Comparison of ENCODE assay signal across 34 cellular contexts in genomic region chr22:47738472-47739013, GRCh38.
"Had no signal": no experiment of that assay in that cellular context is flagged by ENCODE, and none has a peak within 500 bp of the region (broad histone marks: within the 10 kb centered on the region; RNA-seq: fewer than 3 reads in every experiment).

No MANE protein-coding gene starts in this region.

- H3K36me3 Mint-ChIP-seq: activated naive CD8-positive, alpha-beta T cell; T-cell had no signal

- H3K27me3 ChIP-seq: brain microvascular endothelial cell, SJCRH30 had no signal

- H3K9ac ChIP-seq: SK-N-SH had no signal

- H3K27me3 Mint-ChIP-seq: activated CD8-positive, alpha-beta T cell treated with anti-CD3 and anti-CD28 coated beads for 36 hours; activated naive CD8-positive, alpha-beta T cell treated with anti-CD3 and anti-CD28 coated beads, Interleukin-2, amount 50 U/mL, for 24 hours had no signal

- H3K27ac Mint-ChIP-seq: activated CD8-positive, alpha-beta T cell treated with anti-CD3 and anti-CD28 coated beads for 36 hours; activated naive CD4-positive, alpha-beta T cell treated with anti-CD3 and anti-CD28 coated beads for 36 hours; activated naive CD8-positive, alpha-beta T cell; activated naive CD8-positive, alpha-beta T cell treated with anti-CD3 and anti-CD28 coated beads, Interleukin-2, amount 50 U/mL, for 24 hours; activated T-cell treated with anti-CD3 and anti-CD28 coated beads, Interleukin-2, amount 50 U/mL, for 72 hours; activated T-helper 17 cell treated with anti-CD3 and anti-CD28 coated beads, Interleukin-2, amount 50 U/mL, for 72 hours; T-cell had no signal

- H3K27ac ChIP-seq: brain microvascular endothelial cell, SJCRH30, WERI-Rb-1 had no signal

- DNase-seq: activated CD4-positive, alpha-beta T cell treated with anti-CD3 and anti-CD28 coated beads for 1 hour; activated CD4-positive, alpha-beta T cell treated with anti-CD3 and anti-CD28 coated beads for 48 hours; activated CD4-positive, CD25-positive, alpha-beta regulatory T cell; activated CD8-positive, alpha-beta T cell treated with anti-CD3 and anti-CD28 coated beads for 36 hours; activated gamma-delta T cell; activated naive CD4-positive, alpha-beta T cell treated with anti-CD3 and anti-CD28 coated beads for 36 hours; activated naive CD8-positive, alpha-beta T cell treated with anti-CD3 and anti-CD28 coated beads, Interleukin-2, amount 50 U/mL, for 24 hours; activated T-cell treated with anti-CD3 and anti-CD28 coated beads, Interleukin-2, amount 50 U/mL, for 1 hour; activated T-cell treated with anti-CD3 and anti-CD28 coated beads, Interleukin-2, amount 50 U/mL, for 72 hours; aorta; brain microvascular endothelial cell; central memory CD4-positive, alpha-beta T cell; NCI-H1092 treated with DMSO at 0.1 percent for 48 hours; NCI-H1417; NCI-H146; NCI-H187; NCI-H2029 treated with DMSO at 0.1 percent for 48 hours; NCI-H2107; NCI-H2171 treated with DMSO at 0.1 percent for 48 hours; NCI-H2227 treated with DMSO at 0.1 percent for 48 hours; NCI-H446; NCI-H510A treated with DMSO at 0.1 percent for 48 hours; NCI-H526 treated with DMSO at 0.1 percent for 48 hours; NCI-H774; SHP77; SJCRH30; SK-N-SH; T-cell; T-helper 2 cell; T-helper 9 cell; WERI-Rb-1 had no signal

- H3K4me1 ChIP-seq: SJCRH30 had no signal

- H3K4me1 Mint-ChIP-seq: activated naive CD8-positive, alpha-beta T cell treated with anti-CD3 and anti-CD28 coated beads, Interleukin-2, amount 50 U/mL, for 24 hours; activated T-helper 17 cell treated with anti-CD3 and anti-CD28 coated beads, Interleukin-2, amount 50 U/mL, for 72 hours; T-cell had no signal

- H3K9me3 ChIP-seq: SJCRH30, SK-N-SH had no signal

- H3K4me2 ChIP-seq: SK-N-SH had no signal

- H3K9me3 Mint-ChIP-seq: activated CD8-positive, alpha-beta T cell treated with anti-CD3 and anti-CD28 coated beads for 36 hours; activated naive CD4-positive, alpha-beta T cell treated with anti-CD3 and anti-CD28 coated beads for 36 hours; activated naive CD8-positive, alpha-beta T cell treated with anti-CD3 and anti-CD28 coated beads, Interleukin-2, amount 50 U/mL, for 24 hours; activated T-cell treated with anti-CD3 and anti-CD28 coated beads, Interleukin-2, amount 50 U/mL, for 72 hours; activated T-helper 17 cell treated with anti-CD3 and anti-CD28 coated beads, Interleukin-2, amount 50 U/mL, for 72 hours; T-cell had no signal

- ATAC-seq: activated CD8-positive, alpha-beta T cell treated with anti-CD3 and anti-CD28 coated beads for 36 hours; activated naive CD8-positive, alpha-beta T cell treated with anti-CD3 and anti-CD28 coated beads, Interleukin-2, amount 50 U/mL, for 24 hours; activated T-cell treated with anti-CD3 and anti-CD28 coated beads, Interleukin-2, amount 50 U/mL, for 72 hours; activated T-helper 17 cell treated with anti-CD3 and anti-CD28 coated beads, Interleukin-2, amount 50 U/mL, for 72 hours; Panc1; T-cell had no signal

- H3K4me3 Mint-ChIP-seq: activated CD8-positive, alpha-beta T cell treated with anti-CD3 and anti-CD28 coated beads for 36 hours; activated naive CD4-positive, alpha-beta T cell treated with anti-CD3 and anti-CD28 coated beads for 36 hours; activated naive CD8-positive, alpha-beta T cell; activated naive CD8-positive, alpha-beta T cell treated with anti-CD3 and anti-CD28 coated beads, Interleukin-2, amount 50 U/mL, for 24 hours; activated T-cell treated with anti-CD3 and anti-CD28 coated beads, Interleukin-2, amount 50 U/mL, for 72 hours; activated T-helper 17 cell treated with anti-CD3 and anti-CD28 coated beads, Interleukin-2, amount 50 U/mL, for 72 hours; T-cell had no signal

- H3K4me3 ChIP-seq: SJCRH30 had no signal

- H3K36me3 ChIP-seq: brain microvascular endothelial cell, WERI-Rb-1 had no signal
